ENCODE assay signal across 14 cellular contexts in genomic region chr10:68364101-68364886, GRCh38.
"Had no signal": no experiment of that assay in that cellular context is flagged by ENCODE, and none has a peak within 500 bp of the region (broad histone marks: within the 10 kb centered on the region; RNA-seq: fewer than 3 reads in every experiment).

No MANE protein-coding gene starts in this region.

- DNase-seq: activated B cell treated with CpG ODN at 0.5 μM for 24 hours; activated CD4-positive, alpha-beta T cell treated with anti-CD3 and anti-CD28 coated beads, Interleukin-2, amount 10 ng/mL, durations not matched to agents 7 days and 5 days; activated gamma-delta T cell; activated T-cell treated with anti-CD3 and anti-CD28 coated beads, Interleukin-2, amount 50 U/mL, for 1 hour; brain microvascular endothelial cell; effector memory CD4-positive, alpha-beta T cell; gastrocnemius medialis; heart left ventricle; immature natural killer cell; ovary; SW 1271 had no signal

- H3K9me3 Mint-ChIP-seq: activated B cell treated with CpG ODN at 0.5 μM for 24 hours; activated CD4-positive, alpha-beta T cell treated with anti-CD3 and anti-CD28 coated beads, Interleukin-2, amount 10 ng/mL, durations not matched to agents 7 days and 5 days; dendritic cell treated with granulocyte-macrophage colony-stimulating factor and Interleukin-4, amounts not matched to agents 40 ng/mL and 50 ng/mL, for 4 days; immature natural killer cell had no signal

- ATAC-seq: gastrocnemius medialis, heart left ventricle, sciatic nerve had no signal

- H3K27ac Mint-ChIP-seq: activated B cell treated with CpG ODN at 0.5 μM for 24 hours; activated CD4-positive, alpha-beta T cell treated with anti-CD3 and anti-CD28 coated beads, Interleukin-2, amount 10 ng/mL, durations not matched to agents 7 days and 5 days; activated naive CD8-positive, alpha-beta T cell; dendritic cell treated with granulocyte-macrophage colony-stimulating factor and Interleukin-4, amounts not matched to agents 40 ng/mL and 50 ng/mL, for 4 days had no signal

- H3K4me1 Mint-ChIP-seq: activated CD4-positive, alpha-beta T cell treated with anti-CD3 and anti-CD28 coated beads, Interleukin-2, amount 10 ng/mL, durations not matched to agents 7 days and 5 days; immature natural killer cell had no signal

- H3K4me3 Mint-ChIP-seq: activated B cell treated with CpG ODN at 0.5 μM for 24 hours; activated CD4-positive, alpha-beta T cell treated with anti-CD3 and anti-CD28 coated beads, Interleukin-2, amount 10 ng/mL, durations not matched to agents 7 days and 5 days; activated naive CD8-positive, alpha-beta T cell; dendritic cell treated with granulocyte-macrophage colony-stimulating factor and Interleukin-4, amounts not matched to agents 40 ng/mL and 50 ng/mL, for 4 days; immature natural killer cell had no signal

- H3K27me3 Mint-ChIP-seq: activated B cell treated with CpG ODN at 0.5 μM for 24 hours; activated CD4-positive, alpha-beta T cell treated with anti-CD3 and anti-CD28 coated beads, Interleukin-2, amount 10 ng/mL, durations not matched to agents 7 days and 5 days; activated naive CD8-positive, alpha-beta T cell; dendritic cell treated with granulocyte-macrophage colony-stimulating factor and Interleukin-4, amounts not matched to agents 40 ng/mL and 50 ng/mL, for 4 days had no signal
